In genomic region chr10:55474258-55474657, GRCh38 we compare ENCODE assay signal across 33 cellular contexts.
"Had no signal": no experiment of that assay in that cellular context is flagged by ENCODE, and none has a peak within 500 bp of the region (broad histone marks: within the 10 kb centered on the region; RNA-seq: fewer than 3 reads in every experiment).

No MANE protein-coding gene starts in this region.

- DNase-seq: activated effector memory CD4-positive, alpha-beta T cell treated with anti-CD3 and anti-CD28 coated beads, Interleukin-2, amount 50 U/mL, for 16 hours; activated effector memory CD4-positive, alpha-beta T cell treated with Interleukin-2 at 50 U/mL for 16 hours; activated gamma-delta T cell; activated gamma-delta T cell treated with Interleukin-2 at 50 U/mL for 16 hours; activated naive CD4-positive, alpha-beta T cell; activated naive CD4-positive, alpha-beta T cell treated with anti-CD3 and anti-CD28 coated beads for 36 hours; activated naive CD4-positive, alpha-beta T cell treated with anti-CD3 and anti-CD28 coated beads, Interleukin-2, amount 10 ng/mL, durations not matched to agents 7 days and 5 days; activated naive CD4-positive, alpha-beta T cell treated with Interleukin-2 at 50 U/mL for 16 hours; activated naive CD8-positive, alpha-beta T cell treated with anti-CD3 and anti-CD28 coated beads for 36 hours; activated naive CD8-positive, alpha-beta T cell treated with anti-CD3 and anti-CD28 coated beads, Interleukin-2, amount 10 ng/mL, durations not matched to agents 7 days and 5 days; activated naive CD8-positive, alpha-beta T cell treated with anti-CD3 and anti-CD28 coated beads, Interleukin-2, amount 50 U/mL, for 24 hours; activated T-cell treated with anti-CD3 and anti-CD28 coated beads, Interleukin-2, amount 50 U/mL, for 1 hour; activated T-cell treated with anti-CD3 and anti-CD28 coated beads, Interleukin-2, amount 50 U/mL, for 24 hours; activated T-cell treated with anti-CD3 and anti-CD28 coated beads, Interleukin-2, amount 50 U/mL, for 4 hours; activated T-cell treated with anti-CD3 and anti-CD28 coated beads, Interleukin-2, amount 50 U/mL, for 48 hours; activated T-cell treated with anti-CD3 and anti-CD28 coated beads, Interleukin-2, amount 50 U/mL, for 72 hours; adrenal gland; amniotic stem cell; amygdala; anterior cingulate cortex; aorta; body of pancreas; brain microvascular endothelial cell; caudate nucleus; central memory CD4-positive, alpha-beta T cell; cerebellar nuclear complex had no signal

- H3K27ac ChIP-seq: adrenal gland, ascending aorta, body of pancreas, brain microvascular endothelial cell, breast epithelium, cardiac muscle cell had no signal

- H3K9me3 ChIP-seq: adrenal gland, ascending aorta, body of pancreas, breast epithelium had no signal

- H3K36me3 ChIP-seq: adrenal gland, ascending aorta, brain microvascular endothelial cell, breast epithelium, cardiac muscle cell had no signal

- H3K27me3 ChIP-seq: adrenal gland, ascending aorta, body of pancreas, brain microvascular endothelial cell, breast epithelium, cardiac muscle cell had no signal

- H3K4me1 ChIP-seq: adrenal gland, ascending aorta, body of pancreas, breast epithelium had no signal

- FAIRE-seq: astrocyte, bronchial epithelial cell had no signal

- H3K4me3 ChIP-seq: adrenal gland, ascending aorta, body of pancreas, breast epithelium, cardiac muscle cell had no signal

- ATAC-seq: activated naive CD4-positive, alpha-beta T cell treated with anti-CD3 and anti-CD28 coated beads, Interleukin-2, amount 50 U/mL, for 72 hours; activated naive CD8-positive, alpha-beta T cell treated with anti-CD3 and anti-CD28 coated beads, Interleukin-2, amount 50 U/mL, for 24 hours; activated T-cell treated with anti-CD3 and anti-CD28 coated beads, Interleukin-2, amount 50 U/mL, for 4 hours; activated T-cell treated with anti-CD3 and anti-CD28 coated beads, Interleukin-2, amount 50 U/mL, for 72 hours; activated T-helper 17 cell treated with anti-CD3 and anti-CD28 coated beads, Interleukin-2, amount 50 U/mL, for 72 hours; body of pancreas had no signal
